Comparison of ENCODE assay signal across 25 cellular contexts in the genomic region with DNA sequence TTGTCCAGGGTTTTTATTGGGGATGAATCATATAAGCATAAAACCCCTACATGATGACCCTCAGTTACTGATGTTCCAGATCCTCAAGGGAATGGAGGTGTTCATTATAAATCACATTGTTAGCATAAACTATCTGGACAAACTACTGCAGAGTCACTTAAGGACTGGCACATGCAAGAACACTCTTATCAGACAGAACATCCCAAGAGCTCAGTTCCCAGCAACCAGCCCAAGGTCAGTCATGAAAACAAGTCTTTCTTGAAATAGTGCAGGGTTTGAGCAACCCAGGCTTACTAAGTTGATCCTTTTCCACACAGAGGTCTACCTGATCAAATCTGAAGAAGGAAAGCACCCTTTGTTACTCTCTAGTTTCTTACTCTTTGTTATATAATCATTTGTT. TPM values are rescaled to one million over a fixed set of nuclear protein-coding genes. Genes with fewer than 3 reads are reported as not detected.
"Had no signal": no experiment of that assay in that cellular context is flagged by ENCODE, and none has a peak within 500 bp of the region (broad histone marks: within the 10 kb centered on the region; RNA-seq: fewer than 3 reads in every experiment).

No MANE protein-coding gene starts in this region.

- H3K9me3 ChIP-seq: suprapubic skin had no signal

- FAIRE-seq: astrocyte, bronchial epithelial cell, colon, islet of Langerhans had no signal

- ATAC-seq: stimulated activated naive CD8-positive, alpha-beta T cell treated with anti-CD3 and anti-CD28 coated beads, Interleukin-15, amount 100 ng/mL, for 72 hours; T-helper 17 cell had no signal

- H3K4me3 ChIP-seq: dorsolateral prefrontal cortex, skin epidermis, suprapubic skin had no signal

- H3K27me3 ChIP-seq: dorsolateral prefrontal cortex, suprapubic skin had no signal

- H3K4me1 ChIP-seq: suprapubic skin had no signal

- H3K27ac ChIP-seq: dorsolateral prefrontal cortex, skin epidermis, suprapubic skin, VCaP had no signal

- DNase-seq: activated CD4-positive, CD25-positive, alpha-beta regulatory T cell treated with anti-CD3 and anti-CD28 coated beads, Interleukin-2, amount 50 U/mL, for 72 hours; activated CD8-positive, alpha-beta memory T cell treated with anti-CD3 and anti-CD28 coated beads for 24 hours; activated CD8-positive, alpha-beta memory T cell treated with anti-CD3 and anti-CD28 coated beads, Interleukin-2, amount 50 U/mL, for 48 hours; activated effector memory CD4-positive, alpha-beta T cell treated with Interleukin-2 at 50 U/mL for 16 hours; activated naive CD4-positive, alpha-beta T cell treated with anti-CD3 and anti-CD28 coated beads, Interleukin-2, amount 50 U/mL, for 16 hours; activated T-cell treated with anti-CD3 and anti-CD28 coated beads, Interleukin-2, amount 50 U/mL, for 48 hours; dorsolateral prefrontal cortex; endodermal cell; retina; stimulated activated CD4-positive, alpha-beta T cell treated with anti-CD3 and anti-CD28 coated beads, Interleukin-4, amount 100 ng/mL, for 1 hour; stimulated activated naive CD8-positive, alpha-beta T cell treated with anti-CD3 and anti-CD28 coated beads, Interleukin-15, amount 100 ng/mL, for 72 hours; T-helper 17 cell had no signal

- H3K36me3 ChIP-seq: suprapubic skin had no signal

RNA-seq across cellular contexts. Expression of a gene that starts 45.5 kb away (rescaled TPM):
- total RNA-seq: astrocyte, endodermal cell, neural crest cell had no signal

RNA-seq across cellular contexts. Expression of a gene that starts 48.0 kb away (rescaled TPM):
- total RNA-seq: astrocyte, bronchial epithelial cell, dorsolateral prefrontal cortex, endodermal cell, glomerular endothelial cell, mononuclear cell, neural crest cell, omental fat pad, posterior vena cava, suprapubic skin, T-helper 17 cell had no signal
- polyA plus RNA-seq: esophagus had no signal

RNA-seq across cellular contexts. Expression of a gene that starts 48.8 kb away (rescaled TPM):
- total RNA-seq: neural crest cell had no signal
